15 cellular contexts compared by ENCODE assay signal in genomic region chr9:136899196-136899595, GRCh38. TPM values are rescaled to one million over a fixed set of nuclear protein-coding genes. Genes with fewer than 3 reads are reported as not detected.
DNase-seq lines count a peak whose midpoint lies in the region; ATAC-seq and TF ChIP-seq lines count a peak whose summit lies in the region.
"Had no signal": no experiment of that assay in that cellular context is flagged by ENCODE, and none has a peak within 500 bp of the region (broad histone marks: within the 10 kb centered on the region; RNA-seq: fewer than 3 reads in every experiment).

No MANE protein-coding gene starts in this region.

- 15 to 61% methylated on average over 9 of the region's 9 CpGs for WGBS in sigmoid colon, 2 donors

- peaks cover 43% of the 10 kb centered on the region for H3K4me1 Mint-ChIP-seq in activated CD8-positive, alpha-beta T cell treated with anti-CD3 and anti-CD28 coated beads for 36 hours (ENCODE audit: low read depth)
- peaks cover 35% of the 10 kb centered on the region for H3K4me1 Mint-ChIP-seq in activated CD8-positive, alpha-beta T cell treated with anti-CD3 and anti-CD28 coated beads, Interleukin-2, amount 10 ng/mL, durations not matched to agents 7 days and 5 days (ENCODE audit: low read depth)
- H3K4me1 Mint-ChIP-seq in T-helper 17 cell: peaks cover 31% of the 10 kb centered on the region
- H3K4me1 Mint-ChIP-seq in stimulated activated memory B cell treated with anti-CD40 and anti-IgM and Interleukin-4, amounts not matched to agents 10 μg/mL and 1 μg/mL and 100 μg/mL, for 72 hours: peaks cover 81% of the 10 kb centered on the region

- H3K36me3 ChIP-seq in HEK293 (ENCODE audit: control insufficient read depth in 2 of 2, insufficient read depth in 1 of 2, low read length in 2 of 2): peaks cover 13 to 52% of the 10 kb centered on the region in 2 experiments; a peak in 2 of 3 replicates
- peaks cover 9 to 23% (median 15%) of the 10 kb centered on the region in 4 donors for H3K36me3 ChIP-seq in sigmoid colon

- H3K27ac ChIP-seq in HEK293 (ENCODE audit: extremely low read depth, low read depth, low read length): no peak overlapping the region
- H3K27ac ChIP-seq in sigmoid colon: no peak overlapping the region
- H3K27ac ChIP-seq: esophagus muscularis mucosa had no signal

- no peak for TF ChIP-seq EP300 in sigmoid colon (IDR thresholded peaks at IDR 0.05)

- H3K9me3 ChIP-seq in HEK293 (ENCODE audit: control insufficient read depth, insufficient read depth, low read depth, low read length) (no peaks in the 10 kb centered on the region), T-helper 17 cell (ENCODE audit: control insufficient read depth, low read length, poor library complexity, severe bottlenecking) (no peaks in the 10 kb centered on the region), sigmoid colon (no peaks in the 10 kb centered on the region)
- H3K9me3 ChIP-seq: body of pancreas, esophagus muscularis mucosa had no signal

- H3K9me3 Mint-ChIP-seq in activated CD8-positive, alpha-beta T cell treated with anti-CD3 and anti-CD28 coated beads for 36 hours: no peaks in the 10 kb centered on the region
- H3K9me3 Mint-ChIP-seq in activated CD8-positive, alpha-beta T cell treated with anti-CD3 and anti-CD28 coated beads, Interleukin-2, amount 10 ng/mL, durations not matched to agents 7 days and 5 days (ENCODE audit: insufficient read depth): no peaks in the 10 kb centered on the region
- H3K9me3 Mint-ChIP-seq in stimulated activated memory B cell treated with anti-CD40 and anti-IgM and Interleukin-4, amounts not matched to agents 10 μg/mL and 1 μg/mL and 100 μg/mL, for 72 hours: no peaks in the 10 kb centered on the region
- H3K9me3 Mint-ChIP-seq: natural killer cell treated with Interleukin-12 subunit alpha and Interleukin-12 subunit beta and Interleukin-15 and Interleukin-18, amount 100 ng/mL, for 72 hours had no signal

- POLR2A ChIA-PET in activated CD8-positive, alpha-beta T cell treated with anti-CD3 and anti-CD28 coated beads for 36 hours (lab: Charles Lee): interaction anchor here (0.7 to 5.1 kb wide), 2 partner anchors 12 to 216 kb away, joined by 3 to 49 read pairs; partner anchors contain the start of gene TRAF2
- POLR2A ChIA-PET in activated CD8-positive, alpha-beta T cell treated with anti-CD3 and anti-CD28 coated beads, Interleukin-2, amount 10 ng/mL, durations not matched to agents 7 days and 5 days (lab: Charles Lee): interaction anchor here (0.7 kb wide), 1 partner anchor 17 kb away, joined by 3 read pairs; no protein-coding TSS in a partner anchor
- POLR2A ChIA-PET in HEK293 (lab: Yijun Ruan, JAX): no interaction called here

- no peak for TF ChIP-seq CTCF in activated CD8-positive, alpha-beta T cell treated with anti-CD3 and anti-CD28 coated beads for 36 hours (IDR thresholded peaks at IDR 0.05)
- TF ChIP-seq CTCF in HEK293 (tag by site-specific recombination; IDR thresholded peaks at IDR 0.05): no peak
- no peak for TF ChIP-seq CTCF in sigmoid colon (IDR thresholded peaks at IDR 0.05)

- no peaks in the 10 kb centered on the region for H3K27me3 Mint-ChIP-seq in activated CD8-positive, alpha-beta T cell treated with anti-CD3 and anti-CD28 coated beads for 36 hours
- H3K27me3 Mint-ChIP-seq in activated CD8-positive, alpha-beta T cell treated with anti-CD3 and anti-CD28 coated beads, Interleukin-2, amount 10 ng/mL, durations not matched to agents 7 days and 5 days (ENCODE audit: low read depth): no peaks in the 10 kb centered on the region
- no peaks in the 10 kb centered on the region for H3K27me3 Mint-ChIP-seq in T-helper 17 cell
- H3K27me3 Mint-ChIP-seq in stimulated activated memory B cell treated with anti-CD40 and anti-IgM and Interleukin-4, amounts not matched to agents 10 μg/mL and 1 μg/mL and 100 μg/mL, for 72 hours: no peaks in the 10 kb centered on the region
- H3K27me3 Mint-ChIP-seq: natural killer cell treated with Interleukin-12 subunit alpha and Interleukin-12 subunit beta and Interleukin-15 and Interleukin-18, amount 100 ng/mL, for 72 hours had no signal

- TF ChIP-seq POLR2A in sigmoid colon (IDR thresholded peaks at IDR 0.05): no peak

- no peak for ATAC-seq in activated CD8-positive, alpha-beta T cell treated with anti-CD3 and anti-CD28 coated beads for 36 hours
- ATAC-seq in activated CD8-positive, alpha-beta T cell treated with anti-CD3 and anti-CD28 coated beads, Interleukin-2, amount 10 ng/mL, durations not matched to agents 7 days and 5 days: no peak
- ATAC-seq in T-helper 17 cell: no peak
- ATAC-seq in stimulated activated memory B cell treated with anti-CD40 and anti-IgM and Interleukin-4, amounts not matched to agents 10 μg/mL and 1 μg/mL and 100 μg/mL, for 72 hours: peak; percentile 39
- ATAC-seq: body of pancreas; natural killer cell treated with Interleukin-12 subunit alpha and Interleukin-12 subunit beta and Interleukin-15 and Interleukin-18, amount 100 ng/mL, for 72 hours had no signal

- no peak overlapping the region for H3K4me3 Mint-ChIP-seq in activated CD8-positive, alpha-beta T cell treated with anti-CD3 and anti-CD28 coated beads for 36 hours
- no peak overlapping the region for H3K4me3 Mint-ChIP-seq in activated CD8-positive, alpha-beta T cell treated with anti-CD3 and anti-CD28 coated beads, Interleukin-2, amount 10 ng/mL, durations not matched to agents 7 days and 5 days
- no peak overlapping the region for H3K4me3 Mint-ChIP-seq in T-helper 17 cell
- H3K4me3 Mint-ChIP-seq in stimulated activated memory B cell treated with anti-CD40 and anti-IgM and Interleukin-4, amounts not matched to agents 10 μg/mL and 1 μg/mL and 100 μg/mL, for 72 hours: peak overlapping the region; percentile 2
- H3K4me3 Mint-ChIP-seq: natural killer cell treated with Interleukin-12 subunit alpha and Interleukin-12 subunit beta and Interleukin-15 and Interleukin-18, amount 100 ng/mL, for 72 hours had no signal

- DNase-seq in activated CD8-positive, alpha-beta T cell treated with anti-CD3 and anti-CD28 coated beads for 36 hours: no peak
- no peak for DNase-seq in activated CD8-positive, alpha-beta T cell treated with anti-CD3 and anti-CD28 coated beads, Interleukin-2, amount 10 ng/mL, durations not matched to agents 7 days and 5 days
- DNase-seq in T-helper 17 cell (no peak), HCEC 1CT (no peak), sigmoid colon (no peak)
- DNase-seq in central memory CD4-positive, alpha-beta T cell: no peak
- DNase-seq: GDM1; NCI-H187; stimulated activated CD8-positive, alpha-beta memory T cell treated with anti-CD3 and anti-CD28 coated beads, Interleukin-4, amount 100 ng/mL, for 48 hours had no signal

- no peaks in the 10 kb centered on the region for H3K27me3 ChIP-seq in sigmoid colon
- H3K27me3 ChIP-seq: body of pancreas, esophagus muscularis mucosa had no signal

- CTCF ChIA-PET in activated CD8-positive, alpha-beta T cell treated with anti-CD3 and anti-CD28 coated beads for 36 hours (lab: Charles Lee): interaction anchor here (1.0 to 2.2 kb wide), 2 partner anchors 19 to 57 kb away, joined by 3 to 8 read pairs; partner anchors contain the start of gene AJM1
- CTCF ChIA-PET in activated CD8-positive, alpha-beta T cell treated with anti-CD3 and anti-CD28 coated beads, Interleukin-2, amount 10 ng/mL, durations not matched to agents 7 days and 5 days (lab: Charles Lee): interaction anchor here (1.3 kb wide), 1 partner anchor 57 kb away, joined by 6 read pairs; the partner anchor contains the start of gene AJM1
- CTCF ChIA-PET in HEK293 (lab: Yijun Ruan, JAX): interaction anchor here (0.6 to 0.9 kb wide), 2 partner anchors 522 to 674 kb away, joined by 4 read pairs; no protein-coding TSS in a partner anchor

- no peaks in the 10 kb centered on the region for H3K4me1 ChIP-seq in HEK293 (ENCODE audit: control insufficient read depth, insufficient read depth, low read length)
- H3K4me1 ChIP-seq in sigmoid colon: peaks cover 0 to 25% (median 22%) of the 10 kb centered on the region in 4 donors

- no peak overlapping the region for H3K4me3 ChIP-seq in HEK293 (ENCODE audit: low read depth, low read length)
- H3K4me3 ChIP-seq in sigmoid colon: no peak overlapping the region
- H3K4me3 ChIP-seq: body of pancreas, esophagus muscularis mucosa, skin epidermis had no signal

- H3K27ac Mint-ChIP-seq in activated CD8-positive, alpha-beta T cell treated with anti-CD3 and anti-CD28 coated beads for 36 hours: peak overlapping the region; percentile 45
- no peak overlapping the region for H3K27ac Mint-ChIP-seq in activated CD8-positive, alpha-beta T cell treated with anti-CD3 and anti-CD28 coated beads, Interleukin-2, amount 10 ng/mL, durations not matched to agents 7 days and 5 days
- peak overlapping the region; percentile 97 for H3K27ac Mint-ChIP-seq in T-helper 17 cell
- H3K27ac Mint-ChIP-seq in stimulated activated memory B cell treated with anti-CD40 and anti-IgM and Interleukin-4, amounts not matched to agents 10 μg/mL and 1 μg/mL and 100 μg/mL, for 72 hours: peak overlapping the region; percentile 90

- H3K36me3 Mint-ChIP-seq in activated CD8-positive, alpha-beta T cell treated with anti-CD3 and anti-CD28 coated beads for 36 hours (ENCODE audit: low read depth): peaks cover 42% of the 10 kb centered on the region
- H3K36me3 Mint-ChIP-seq in activated CD8-positive, alpha-beta T cell treated with anti-CD3 and anti-CD28 coated beads, Interleukin-2, amount 10 ng/mL, durations not matched to agents 7 days and 5 days (ENCODE audit: low read depth): peaks cover 50% of the 10 kb centered on the region
- no peaks in the 10 kb centered on the region for H3K36me3 Mint-ChIP-seq in T-helper 17 cell (ENCODE audit: low read depth)
- peaks cover 53% of the 10 kb centered on the region for H3K36me3 Mint-ChIP-seq in stimulated activated memory B cell treated with anti-CD40 and anti-IgM and Interleukin-4, amounts not matched to agents 10 μg/mL and 1 μg/mL and 100 μg/mL, for 72 hours

- intact Hi-C loops in activated CD8-positive, alpha-beta T cell treated with anti-CD3 and anti-CD28 coated beads for 36 hours (cut with micrococcal nuclease): no loop called here
- intact Hi-C loops in sigmoid colon (cut with DNase I): no loop called here

RNA-seq across cellular contexts. Expression of gene TRAF2, which starts 12.9 kb away (rescaled TPM):
- 10 to 100 TPM; 34.8 to 40.5 TPM for total RNA-seq in activated CD8-positive, alpha-beta T cell treated with anti-CD3 and anti-CD28 coated beads for 36 hours
- 10 to 100 TPM; 48.5 to 57.2 TPM for total RNA-seq in activated CD8-positive, alpha-beta T cell treated with anti-CD3 and anti-CD28 coated beads, Interleukin-2, amount 10 ng/mL, durations not matched to agents 7 days and 5 days
- total RNA-seq in T-helper 17 cell: 10 to 100 TPM; 20.8 to 21.4 TPM
- 1 to 10 TPM; 1.8 to 5.5 (median 3.9) TPM for total RNA-seq in sigmoid colon
- 10 to 100 TPM; 13.2 to 21.9 (median 13.9) TPM for polyA plus RNA-seq in sigmoid colon

RNA-seq across cellular contexts. Expression of gene EDF1, which starts 33.1 kb away (rescaled TPM):
- total RNA-seq in activated CD8-positive, alpha-beta T cell treated with anti-CD3 and anti-CD28 coated beads for 36 hours: 100 to 1,000 TPM; 254 to 270 TPM
- total RNA-seq in activated CD8-positive, alpha-beta T cell treated with anti-CD3 and anti-CD28 coated beads, Interleukin-2, amount 10 ng/mL, durations not matched to agents 7 days and 5 days: 100 to 1,000 TPM; 279 to 310 TPM
- total RNA-seq in T-helper 17 cell: 100 to 1,000 TPM; 212 to 224 TPM
- 100 to 1,000 TPM; 261 to 303 (median 281) TPM for total RNA-seq in sigmoid colon
- polyA plus RNA-seq in sigmoid colon: 100 to 1,000 TPM; 541 to 755 (median 730) TPM

RNA-seq across cellular contexts. Expression of gene FBXW5, which starts 45.3 kb away (rescaled TPM):
- total RNA-seq in activated CD8-positive, alpha-beta T cell treated with anti-CD3 and anti-CD28 coated beads for 36 hours: 10 to 100 TPM; 53.4 to 54.0 TPM
- total RNA-seq in activated CD8-positive, alpha-beta T cell treated with anti-CD3 and anti-CD28 coated beads, Interleukin-2, amount 10 ng/mL, durations not matched to agents 7 days and 5 days: 100 to 1,000 TPM; 103 to 104 TPM
- 10 to 100 TPM; 84.3 to 88.4 TPM for total RNA-seq in T-helper 17 cell
- total RNA-seq in sigmoid colon: 100 to 1,000 TPM; 153 to 202 (median 171) TPM
- 100 to 1,000 TPM; 147 to 182 (median 165) TPM for polyA plus RNA-seq in sigmoid colon

RNA-seq across cellular contexts. Expression of gene C8G, which starts 45.8 kb away (rescaled TPM):
- total RNA-seq in activated CD8-positive, alpha-beta T cell treated with anti-CD3 and anti-CD28 coated beads for 36 hours: under 1 TPM in 1 of 2 experiments, not detected in 1; 0.83 TPM
- 1 to 10 TPM; 1.4 to 1.5 TPM for total RNA-seq in activated CD8-positive, alpha-beta T cell treated with anti-CD3 and anti-CD28 coated beads, Interleukin-2, amount 10 ng/mL, durations not matched to agents 7 days and 5 days
- total RNA-seq in T-helper 17 cell (1 to 10 TPM; 1.4 to 2.7 TPM), sigmoid colon (not detected)
- polyA plus RNA-seq in sigmoid colon: 10 to 100 TPM in 1 of 3 donors, 1 to 10 TPM in 2; 4.2 to 11.1 (median 5.4) TPM
- total RNA-seq: body of pancreas, esophagus muscularis mucosa had no signal

RNA-seq across cellular contexts. Expression of gene MAMDC4, which starts 47.0 kb away (rescaled TPM):
- total RNA-seq in activated CD8-positive, alpha-beta T cell treated with anti-CD3 and anti-CD28 coated beads for 36 hours: 10 to 100 TPM; 18.5 to 19.1 TPM
- total RNA-seq in activated CD8-positive, alpha-beta T cell treated with anti-CD3 and anti-CD28 coated beads, Interleukin-2, amount 10 ng/mL, durations not matched to agents 7 days and 5 days: 10 to 100 TPM; 14.7 to 15.8 TPM
- total RNA-seq in T-helper 17 cell: 1 to 10 TPM; 3.4 TPM
- 1 to 10 TPM in 2 of 4 donors, under 1 TPM in 2; 0.71 to 2.8 (median 1.8) TPM for total RNA-seq in sigmoid colon
- 10 to 100 TPM in 1 of 3 donors, 1 to 10 TPM in 2; 1.6 to 25.3 (median 2.4) TPM for polyA plus RNA-seq in sigmoid colon
